ENCODE assay signal across 20 cellular contexts in genomic region chr6:151963001-151963400, GRCh38.
"Had no signal": no experiment of that assay in that cellular context is flagged by ENCODE, and none has a peak within 500 bp of the region (broad histone marks: within the 10 kb centered on the region; RNA-seq: fewer than 3 reads in every experiment).

No MANE protein-coding gene starts in this region.

- DNase-seq: cerebellar nuclear complex; dermis blood vessel endothelial cell; endodermal cell; erythroblast; gastrocnemius medialis; heart right ventricle; hypothalamus; islet precursor cell; occipital lobe; psoas muscle; retina; right lobe of liver; spleen; stimulated activated CD4-positive, alpha-beta T cell treated with anti-CD3 and anti-CD28 coated beads, Interleukin-1b, Interleukin-23, amount 100 ng/mL, for 48 hours; stimulated activated CD4-positive, alpha-beta T cell treated with anti-CD3 and anti-CD28 coated beads, Interleukin-4, amount 100 ng/mL, for 4 hours; stimulated activated naive B cell treated with anti-CD40 and anti-IgM and Interleukin-4, amounts not matched to agents 10 μg/mL and 1 μg/mL and 100 μg/mL, for 72 hours; testis; upper lobe of right lung had no signal

- H3K79me2 ChIP-seq: parathyroid adenoma had no signal

- H2AFZ ChIP-seq: parathyroid adenoma had no signal

- H3K36me3 ChIP-seq: gastrocnemius medialis, heart right ventricle, right lobe of liver, spleen, tibial nerve, upper lobe of right lung had no signal

- H3K4me1 ChIP-seq: gastrocnemius medialis, parathyroid adenoma, psoas muscle, spleen, testis, tibial nerve, upper lobe of right lung had no signal

- H3K9me3 ChIP-seq: gastrocnemius medialis, psoas muscle, right lobe of liver, testis, tibial nerve, upper lobe of right lung had no signal

- H3K27me3 ChIP-seq: gastrocnemius medialis, right lobe of liver, spleen, testis, tibial nerve, upper lobe of right lung had no signal

- H3K27ac ChIP-seq: gastrocnemius medialis, heart right ventricle, parathyroid adenoma, psoas muscle, right lobe of liver, spleen, testis, tibial nerve, upper lobe of right lung had no signal

- H3K9ac ChIP-seq: parathyroid adenoma had no signal

- H3K4me3 ChIP-seq: gastrocnemius medialis, heart right ventricle, psoas muscle, right lobe of liver, spleen, testis, tibial nerve, upper lobe of right lung had no signal
